ENCODE assay signal across 10 cellular contexts in the genomic region with DNA sequence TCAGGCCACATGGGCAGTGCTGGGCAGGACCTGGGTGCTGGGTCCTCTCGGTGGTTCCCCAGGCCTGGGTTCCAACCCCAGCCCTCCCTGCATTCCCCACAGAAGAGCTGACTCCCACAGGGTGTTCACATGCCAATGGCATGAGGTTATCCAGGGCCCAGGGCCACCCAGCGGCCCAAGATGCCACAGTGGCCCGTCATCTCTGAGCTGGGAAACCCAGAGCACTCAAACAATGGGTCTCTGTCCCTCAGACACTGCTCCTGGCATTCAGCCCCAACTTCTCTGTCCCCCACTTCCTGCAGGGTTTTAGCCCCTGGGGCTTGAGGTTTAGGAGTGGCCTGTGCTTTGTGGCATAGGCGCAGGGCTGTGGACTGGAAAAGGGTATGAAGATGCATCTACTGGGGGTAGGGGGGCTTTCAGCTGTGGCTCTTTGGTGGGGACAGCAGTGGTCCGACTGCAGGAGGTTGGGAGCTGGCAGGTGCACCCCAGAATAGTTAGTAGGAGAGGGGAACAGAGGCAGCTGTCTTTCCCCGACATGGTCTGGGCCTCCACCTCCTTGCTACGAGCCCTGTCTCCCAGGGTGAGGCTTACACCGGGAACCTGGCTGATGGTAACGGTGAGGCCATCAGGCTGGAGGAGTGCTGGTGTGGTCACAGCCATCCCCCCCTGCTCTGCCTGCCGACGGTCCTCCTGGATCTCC. TPM values are rescaled to one million over a fixed set of nuclear protein-coding genes. Genes with fewer than 3 reads are reported as not detected.
DNase-seq lines count a peak whose midpoint lies in the region; ATAC-seq and TF ChIP-seq lines count a peak whose summit lies in the region.
"Had no signal": no experiment of that assay in that cellular context is flagged by ENCODE, and none has a peak within 500 bp of the region (broad histone marks: within the 10 kb centered on the region; RNA-seq: fewer than 3 reads in every experiment).

No MANE protein-coding gene starts in this region.

- peak overlapping the region in 4 of 5 experiments; percentile 91 to 97 (median 96) for H3K27ac Mint-ChIP-seq in brain

- no peaks in the 10 kb centered on the region for H3K9me3 ChIP-seq in skeletal muscle tissue (ENCODE audit: control insufficient read depth in 3 of 3, low read length in 3 of 3)

- CTCF ChIA-PET in GM10248 (lab: Yijun Ruan, JAX): interaction anchor here (0.8 to 16.1 kb wide), 34 partner anchors 10 to 404 kb away, joined by 3 to 263 read pairs (median 10); a partner anchor contains a TSS

- no peak for ATAC-seq in HG03280 (IDR thresholded peaks at IDR 0.05; ENCODE audit: unreplicated experiment)

- peak overlapping the region; percentile 97 for H3K27ac ChIP-seq in skeletal muscle tissue (ENCODE audit: low read depth, low read length)

- H3K9ac ChIP-seq in skeletal muscle tissue (ENCODE audit: low read depth in 1 of 3, low read length in 3 of 3): peak overlapping the region; percentile 94 to 99 (median 99)

- H3K4me1 ChIP-seq in skeletal muscle tissue (ENCODE audit: control insufficient read depth in 3 of 3, insufficient read depth in 3 of 3, low read length in 3 of 3): peaks cover 87 to 97% (median 92%) of the 10 kb centered on the region in 3 donors

- peak; percentile 80 for DNase-seq in HCEC 1CT
- DNase-seq in iPS-NIHi11 (ENCODE audit: low spot score): peak; percentile 28
- no peak for DNase-seq in GM10248 (ENCODE audit: extremely low spot score)
- DNase-seq in NCI-H128 (lab: John Stamatoyannopoulos, UW; ENCODE audit: unreplicated experiment): no peak
- no peak for DNase-seq in activated T-cell treated with anti-CD3 and anti-CD28 coated beads, Interleukin-2, amount 50 U/mL, for 1 hour
- DNase-seq: activated effector memory CD4-positive, alpha-beta T cell treated with anti-CD3 and anti-CD28 coated beads, Interleukin-2, amount 50 U/mL, for 16 hours; NCI-H1417 had no signal

- H3K27me3 Mint-ChIP-seq in brain: peaks cover 2% of the 10 kb centered on the region

- H3K9me3 Mint-ChIP-seq in brain: no peaks in the 10 kb centered on the region

- no peaks in the 10 kb centered on the region for H3K36me3 Mint-ChIP-seq in brain

- POLR2A ChIA-PET in GM10248 (lab: Yijun Ruan, JAX): no interaction called here

- no peak for TF ChIP-seq CTCF in brain (conservative IDR thresholded peaks at IDR 0.05)
- TF ChIP-seq CTCF in GM10248 (IDR thresholded peaks at IDR 0.05; ENCODE audit: control extremely low read depth, extremely low read depth, low read depth, missing control alignments): no peak

- peak overlapping the region in 1 of 5 experiments; percentile 60 for H3K4me3 Mint-ChIP-seq in brain

- H3K4me1 Mint-ChIP-seq in brain: peaks cover 75% of the 10 kb centered on the region

- peaks cover 18 to 30% (median 19%) of the 10 kb centered on the region in 3 donors for H3K36me3 ChIP-seq in skeletal muscle tissue (ENCODE audit: control insufficient read depth in 3 of 3, insufficient read depth in 3 of 3, low read length in 3 of 3)

- H3K27me3 ChIP-seq in skeletal muscle tissue (ENCODE audit: control insufficient read depth in 3 of 3, insufficient read depth in 3 of 3, low read length in 3 of 3): no peaks in the 10 kb centered on the region

- H3K4me3 ChIP-seq in skeletal muscle tissue (ENCODE audit: low read length in 3 of 3): peak overlapping the region; percentile 89 to 90 (median 90)

RNA-seq across cellular contexts. Expression of a gene that starts 1.7 kb away (rescaled TPM):
- 1.2 TPM for polyA plus RNA-seq in brain (ENCODE audit: insufficient read depth, low read depth, low replicate concordance)
- 2.1 TPM for total RNA-seq in skeletal muscle tissue

RNA-seq across cellular contexts. Expression of a gene that starts 11.8 kb away (rescaled TPM):
- polyA plus RNA-seq in brain (ENCODE audit: insufficient read depth, low read depth, low replicate concordance): not detected
- not detected for total RNA-seq in skeletal muscle tissue

RNA-seq across cellular contexts. Expression of a gene that starts 15.6 kb away (rescaled TPM):
- 9.5 TPM for polyA plus RNA-seq in brain (ENCODE audit: insufficient read depth, low read depth, low replicate concordance)
- 11.5 TPM for total RNA-seq in skeletal muscle tissue

RNA-seq across cellular contexts. Expression of a gene that starts 18.9 kb away (rescaled TPM):
- polyA plus RNA-seq in brain (ENCODE audit: insufficient read depth, low read depth, low replicate concordance): 16.3 TPM
- under 0.01 TPM for total RNA-seq in skeletal muscle tissue

RNA-seq across cellular contexts. Expression of a gene that starts 31.3 kb away (rescaled TPM):
- polyA plus RNA-seq in brain (ENCODE audit: insufficient read depth, low read depth, low replicate concordance): 3.9 TPM
- total RNA-seq in skeletal muscle tissue: 3.7 TPM

Comparison
In these comparisons a context has a peak if more than half of its experiments do, and no peak if none do; other contexts are left out.
1. DNase-seq: peak in HCEC 1CT (single experiment) and iPS-NIHi11 (single experiment); none in GM10248 (single experiment), NCI-H128 (single experiment) and activated T-cell treated with anti-CD3 and anti-CD28 coated beads, Interleukin-2, amount 50 U/mL, for 1 hour (single experiment).